ENCODE assay signal across 8 cellular contexts in the genomic region with DNA sequence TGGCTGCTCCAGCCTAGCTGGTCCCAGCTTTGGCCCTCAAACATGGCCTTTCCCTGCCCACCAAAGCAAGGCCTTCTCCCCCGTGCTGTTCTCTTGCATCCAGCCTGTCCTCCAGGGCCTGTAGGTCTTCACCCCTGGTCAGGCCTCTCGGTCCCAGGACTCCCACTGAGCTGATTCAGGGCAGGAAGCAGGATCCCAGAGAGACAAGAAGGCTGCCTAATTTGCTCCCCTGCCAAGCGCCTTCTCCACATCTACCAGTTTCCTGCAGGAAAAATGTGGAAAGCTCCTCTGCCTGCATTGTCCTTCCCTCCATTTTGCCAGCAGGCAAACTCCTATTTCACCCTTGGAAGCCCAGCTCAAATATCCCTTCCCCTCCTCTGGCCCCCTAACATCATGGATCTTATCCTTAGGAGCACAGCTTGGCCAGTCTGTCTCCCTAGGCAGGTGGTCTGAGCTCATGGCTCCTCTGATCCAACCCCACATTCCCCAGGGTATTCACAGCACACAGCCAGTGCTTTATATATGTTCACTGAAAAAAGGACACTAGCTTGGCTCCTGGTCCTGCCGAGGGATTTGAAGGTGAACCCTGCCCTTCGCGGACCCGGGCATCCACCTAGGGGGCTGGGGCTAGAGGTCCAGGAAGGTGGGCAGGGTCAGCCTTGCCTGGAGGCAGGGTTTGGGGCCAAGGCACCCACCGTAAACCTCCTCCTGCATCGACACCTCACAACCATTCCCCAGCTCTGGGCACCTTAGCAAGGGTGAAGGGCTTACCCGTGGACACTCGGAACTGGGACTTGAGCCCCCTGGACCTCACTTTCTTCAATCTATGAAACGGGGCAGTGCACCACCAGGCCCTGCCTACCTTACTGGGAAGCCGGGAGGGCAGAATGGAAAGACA. TPM values are rescaled to one million over a fixed set of nuclear protein-coding genes. Genes with fewer than 3 reads are reported as not detected.
A peak's percentile ranks its signal among the peaks of the same experiment; 100 is the strongest.
DNase-seq lines count a peak whose midpoint lies in the region; ATAC-seq and TF ChIP-seq lines count a peak whose summit lies in the region.

No MANE protein-coding gene starts in this region.

- ATAC-seq in activated naive CD8-positive, alpha-beta T cell treated with anti-CD3 and anti-CD28 coated beads, Interleukin-2, amount 10 ng/mL, durations not matched to agents 7 days and 5 days (ENCODE audit: low read depth) = no peak
- no peak for ATAC-seq in HG03432 (IDR thresholded peaks at IDR 0.05; ENCODE audit: unreplicated experiment)

- DNase-seq in HFFc6 (no peak), kidney tubule cell (ENCODE audit: low spot score) (peak; percentile 17), substantia nigra (lab: John Stamatoyannopoulos, UW) (no peak), GM19240 (ENCODE audit: insufficient read length, low spot score) (no peak), GM19238 (ENCODE audit: insufficient read length, low spot score) (no peak)
- DNase-seq in activated naive CD8-positive, alpha-beta T cell treated with anti-CD3 and anti-CD28 coated beads, Interleukin-2, amount 10 ng/mL, durations not matched to agents 7 days and 5 days = no peak

- TF ChIP-seq CTCF in 22Rv1 (IDR thresholded peaks at IDR 0.05) = no peak
- TF ChIP-seq CTCF in HFFc6 (IDR thresholded peaks at IDR 0.05) = no peak

- H3K4me1 Mint-ChIP-seq in HFFc6 (ENCODE audit: low read depth) = peaks cover 40% of the 10 kb centered on the region
- peaks cover 30% of the 10 kb centered on the region for H3K4me1 Mint-ChIP-seq in activated naive CD8-positive, alpha-beta T cell treated with anti-CD3 and anti-CD28 coated beads, Interleukin-2, amount 10 ng/mL, durations not matched to agents 7 days and 5 days

- H3K9me3 Mint-ChIP-seq in HFFc6 = no peaks in the 10 kb centered on the region
- no peaks in the 10 kb centered on the region for H3K9me3 Mint-ChIP-seq in activated naive CD8-positive, alpha-beta T cell treated with anti-CD3 and anti-CD28 coated beads, Interleukin-2, amount 10 ng/mL, durations not matched to agents 7 days and 5 days

- peaks cover 4% of the 10 kb centered on the region for H3K27me3 Mint-ChIP-seq in HFFc6 (ENCODE audit: insufficient read depth)
- no peaks in the 10 kb centered on the region for H3K27me3 Mint-ChIP-seq in activated naive CD8-positive, alpha-beta T cell treated with anti-CD3 and anti-CD28 coated beads, Interleukin-2, amount 10 ng/mL, durations not matched to agents 7 days and 5 days

- POLR2A ChIA-PET in activated naive CD8-positive, alpha-beta T cell treated with anti-CD3 and anti-CD28 coated beads, Interleukin-2, amount 10 ng/mL, durations not matched to agents 7 days and 5 days (lab: Charles Lee) = interaction anchor here (0.6 to 2.6 kb wide), 5 partner anchors 9 to 275 kb away, joined by 3 to 11 read pairs (median 6); a partner anchor contains a TSS

- H3K27ac ChIP-seq in 22Rv1 (peak overlapping the region; percentile 93), substantia nigra (ENCODE audit: low read depth, low read length, poor library complexity, severe bottlenecking) (peak overlapping the region; percentile 100)

- H3K36me3 Mint-ChIP-seq in HFFc6 (ENCODE audit: low read depth) = peaks cover 37% of the 10 kb centered on the region
- peaks cover 25% of the 10 kb centered on the region for H3K36me3 Mint-ChIP-seq in activated naive CD8-positive, alpha-beta T cell treated with anti-CD3 and anti-CD28 coated beads, Interleukin-2, amount 10 ng/mL, durations not matched to agents 7 days and 5 days

- peak overlapping the region; percentile 99 for H3K27ac Mint-ChIP-seq in HFFc6
- H3K27ac Mint-ChIP-seq in activated naive CD8-positive, alpha-beta T cell treated with anti-CD3 and anti-CD28 coated beads, Interleukin-2, amount 10 ng/mL, durations not matched to agents 7 days and 5 days = peak overlapping the region; percentile 95

- peak overlapping the region; percentile 95 for H3K4me3 Mint-ChIP-seq in HFFc6
- H3K4me3 Mint-ChIP-seq in activated naive CD8-positive, alpha-beta T cell treated with anti-CD3 and anti-CD28 coated beads, Interleukin-2, amount 10 ng/mL, durations not matched to agents 7 days and 5 days = peak overlapping the region; percentile 86

RNA-seq across cellular contexts. Expression of a gene that starts 1.0 kb away (rescaled TPM):
- 10 to 100 TPM; 19.4 to 24.0 (median 21.0) TPM for total RNA-seq in HFFc6 (2021; fragmentation: NEBNext Ultra II Directional; extraction: Animal tissue kit (Norgen Biotek cat#: 25700))
- 10 to 100 TPM; 27.5 to 30.1 TPM for total RNA-seq in activated naive CD8-positive, alpha-beta T cell treated with anti-CD3 and anti-CD28 coated beads, Interleukin-2, amount 10 ng/mL, durations not matched to agents 7 days and 5 days

RNA-seq across cellular contexts. Expression of a gene that starts 1.3 kb away (rescaled TPM):
- 100 to 1,000 TPM; 200 to 291 (median 270) TPM for total RNA-seq in HFFc6 (2021; fragmentation: NEBNext Ultra II Directional; extraction: Animal tissue kit (Norgen Biotek cat#: 25700))
- 100 to 1,000 TPM; 284 to 302 TPM for total RNA-seq in activated naive CD8-positive, alpha-beta T cell treated with anti-CD3 and anti-CD28 coated beads, Interleukin-2, amount 10 ng/mL, durations not matched to agents 7 days and 5 days

RNA-seq across cellular contexts. Expression of a gene that starts 39.6 kb away (rescaled TPM):
- total RNA-seq in HFFc6 (2021; fragmentation: NEBNext Ultra II Directional; extraction: Animal tissue kit (Norgen Biotek cat#: 25700)) = 10 to 100 TPM; 40.5 to 48.8 (median 43.3) TPM
- total RNA-seq in activated naive CD8-positive, alpha-beta T cell treated with anti-CD3 and anti-CD28 coated beads, Interleukin-2, amount 10 ng/mL, durations not matched to agents 7 days and 5 days = 1 to 10 TPM; 8.1 to 9.3 TPM

RNA-seq across cellular contexts. Expression of a gene that starts 48.7 kb away (rescaled TPM):
- under 1 TPM in 2 of 6 experiments, not detected in 4; 0.24 to 0.28 TPM for total RNA-seq in HFFc6 (2021; fragmentation: NEBNext Ultra II Directional; extraction: Animal tissue kit (Norgen Biotek cat#: 25700))
- 1 to 10 TPM in 1 of 2 experiments, under 1 TPM in 1; 0.80 to 1.1 TPM for total RNA-seq in activated naive CD8-positive, alpha-beta T cell treated with anti-CD3 and anti-CD28 coated beads, Interleukin-2, amount 10 ng/mL, durations not matched to agents 7 days and 5 days

Comparison
In these comparisons a context has a peak if more than half of its experiments do, and no peak if none do; other contexts are left out.
1. RNA of a gene that starts 39.6 kb away (total RNA-seq): 40.5 to 48.8 TPM in HFFc6; 8.1 to 9.3 TPM in activated naive CD8-positive, alpha-beta T cell treated with anti-CD3 and anti-CD28 coated beads, Interleukin-2, amount 10 ng/mL, durations not matched to agents 7 days and 5 days; every median in the first group is over 4 times any median in the second.